ENCODE assay signal across 11 cellular contexts in genomic region chr21:36847189-36847588, GRCh38.
DNase-seq lines count a peak whose midpoint lies in the region; TF ChIP-seq lines count a peak whose summit lies in the region.
"Had no signal": no experiment of that assay in that cellular context is flagged by ENCODE, and none has a peak within 500 bp of the region (broad histone marks: within the 10 kb centered on the region; RNA-seq: fewer than 3 reads in every experiment).

No MANE protein-coding gene starts in this region.

- TF ChIP-seq CTCF in fibroblast of mammary gland (conservative IDR thresholded peaks at IDR 0.05; ENCODE audit: control insufficient read depth, insufficient read depth, low read depth, low read length) (no peak), prostate gland (IDR thresholded peaks at IDR 0.05) (no peak)

- in situ Hi-C loops in SK-MEL-5 (cut with HindIII; ENCODE audit: low pct_unique_long_range_greater_than_20kb, low sequenced_read_pairs): no loop called here

- H3K9me3 ChIP-seq in prostate gland: no peaks in the 10 kb centered on the region

- DNase-seq in GM03348 (ENCODE audit: low spot score): peak; percentile 82
- DNase-seq in SK-MEL-5 (ENCODE audit: low read depth, low spot score): peak; percentile 17
- DNase-seq in fibroblast of mammary gland (ENCODE audit: low read depth): peak; percentile 74
- DNase-seq in prostate gland (ENCODE audit: low spot score): peak; percentile 31
- no peak for DNase-seq in NCI-H1694 (lab: John Stamatoyannopoulos, UW)
- no peak for DNase-seq in RPMI8226
- no peak for DNase-seq in SKM-1 (lab: John Stamatoyannopoulos, UW; ENCODE audit: unreplicated experiment)
- no peak for DNase-seq in NCI-H69 (lab: John Stamatoyannopoulos, UW)
- DNase-seq: activated T-cell treated with anti-CD3 and anti-CD28 coated beads, Interleukin-2, amount 50 U/mL, for 48 hours; NCI-H82 had no signal

- WGBS in prostate gland: 26% methylated on average over 5 of the region's 5 CpGs

- H3K4me1 ChIP-seq in prostate gland (replicated peaks): peaks cover 8% of the 10 kb centered on the region

- no peaks in the 10 kb centered on the region for H3K27me3 ChIP-seq in prostate gland (replicated peaks; ENCODE audit: insufficient read depth)

- intact Hi-C loops in prostate gland (cut with DNase I): no loop called here

- peak overlapping the region; percentile 12 to 46 for H3K27ac ChIP-seq in prostate gland

- no peak for TF ChIP-seq POLR2A in prostate gland (IDR thresholded peaks at IDR 0.05)

- H3K4me3 ChIP-seq in fibroblast of mammary gland (ENCODE audit: control insufficient read depth, low read depth, low read length) (no peak overlapping the region), prostate gland (no peak overlapping the region)
- H3K4me3 ChIP-seq: lung had no signal

- H3K36me3 ChIP-seq in prostate gland: no peaks in the 10 kb centered on the region

Comparison
In these comparisons a context has a peak if more than half of its experiments do, and no peak if none do; other contexts are left out.
1. DNase-seq: peak in GM03348 (single experiment), SK-MEL-5 (single experiment), fibroblast of mammary gland (single experiment) and prostate gland (single experiment); none in NCI-H1694 (single experiment), RPMI8226 (single experiment), SKM-1 (single experiment) and NCI-H69 (single experiment).